8 cellular contexts compared by ENCODE assay signal in genomic region chr1:246012271-246012854, GRCh38.
A peak's percentile ranks its signal among the peaks of the same experiment; 100 is the strongest.
DNase-seq lines count a peak whose midpoint lies in the region; ATAC-seq and TF ChIP-seq lines count a peak whose summit lies in the region.

No MANE protein-coding gene starts in this region.

- H3K4me3 ChIP-seq in breast epithelium (no peak overlapping the region), lung (no peak overlapping the region)

- H3K9me3 ChIP-seq in breast epithelium = no peaks in the 10 kb centered on the region
- no peaks in the 10 kb centered on the region for H3K9me3 ChIP-seq in lung (ENCODE audit: control insufficient read depth in 2 of 2, insufficient read depth in 1 of 2, low read length in 1 of 2)

- H3K36me3 ChIP-seq in breast epithelium (no peaks in the 10 kb centered on the region), lung (ENCODE audit: control insufficient read depth in 2 of 2, insufficient read depth in 2 of 2, low read length in 2 of 2) (no peaks in the 10 kb centered on the region)

- TF ChIP-seq POLR2A in breast epithelium (IDR thresholded peaks at IDR 0.05) = no peak

- ATAC-seq in lung (ENCODE audit: insufficient read depth, low FRiP score) (no peak), HG03432 (IDR thresholded peaks at IDR 0.05; ENCODE audit: unreplicated experiment) (no peak)

- TF ChIP-seq CTCF in breast epithelium (IDR thresholded peaks at IDR 0.05) (peak in 2 of 3 donors; percentile 33 to 57), lung (IDR thresholded peaks at IDR 0.05; ENCODE audit: control extremely low read depth, extremely low read depth) (peak; percentile 56)

- DNase-seq in COLO668 (lab: John Stamatoyannopoulos, UW; ENCODE audit: unreplicated experiment) (peak; percentile 28), H4 (ENCODE audit: low spot score) (peak; percentile 27), NCI-H69 (lab: John Stamatoyannopoulos, UW) (peak; percentile 73), breast epithelium (ENCODE audit: low spot score in 2 of 2) (no peak), lung (ENCODE audit: low spot score) (no peak), SW480 (ENCODE audit: low spot score) (no peak), ureter (ENCODE audit: low spot score) (no peak)

- WGBS in lung, 2 donors = 25 to 28% methylated on average over 7 of the region's 7 CpGs

- intact Hi-C loops in breast epithelium (cut with DNase I; ENCODE audit: low total_unique reads) = no loop called here

- H3K27ac ChIP-seq in breast epithelium = no peak overlapping the region
- no peak overlapping the region for H3K27ac ChIP-seq in lung (ENCODE audit: low read depth in 1 of 2, low read length in 1 of 2)

- H3K4me1 ChIP-seq in breast epithelium (no peaks in the 10 kb centered on the region), lung (ENCODE audit: control insufficient read depth in 2 of 2, insufficient read depth in 2 of 2, low read length in 2 of 2) (no peaks in the 10 kb centered on the region)

- H3K27me3 ChIP-seq in breast epithelium = no peaks in the 10 kb centered on the region
- no peaks in the 10 kb centered on the region for H3K27me3 ChIP-seq in lung (ENCODE audit: control insufficient read depth, insufficient read depth)

Comparison
In these comparisons a context has a peak if more than half of its experiments do, and no peak if none do; other contexts are left out.
1. DNase-seq: peak in COLO668 (single experiment), H4 (single experiment) and NCI-H69 (single experiment); none in breast epithelium (0 of 2), lung (single experiment), SW480 (single experiment) and ureter (single experiment).